ENCODE assay signal across 10 cellular contexts in genomic region chrX:154541589-154541895, GRCh38. TPM values are rescaled to one million over a fixed set of nuclear protein-coding genes. Genes with fewer than 3 reads are reported as not detected.
DNase-seq lines count a peak whose midpoint lies in the region; ATAC-seq, FAIRE-seq and TF ChIP-seq lines count a peak whose summit lies in the region.
"Had no signal": no experiment of that assay in that cellular context is flagged by ENCODE, and none has a peak within 500 bp of the region (broad histone marks: within the 10 kb centered on the region; RNA-seq: fewer than 3 reads in every experiment).

No MANE protein-coding gene starts in this region.

- peaks cover 31% of the 10 kb centered on the region for H3K4me1 ChIP-seq in astrocyte (ENCODE audit: insufficient read depth, low read length)
- H3K4me1 ChIP-seq in mesodermal cell (ENCODE audit: control insufficient read depth, insufficient read depth, low read length, poor library complexity, severe bottlenecking): peaks cover 12% of the 10 kb centered on the region
- H3K4me1 ChIP-seq in upper lobe of left lung: peaks cover 26 to 54% (median 34%) of the 10 kb centered on the region in 4 donors

- H3K4me3 Mint-ChIP-seq in activated naive CD4-positive, alpha-beta T cell treated with anti-CD3 and anti-CD28 coated beads, Interleukin-2, amount 50 U/mL, for 24 hours: no peak overlapping the region
- H3K4me3 Mint-ChIP-seq in activated naive CD4-positive, alpha-beta T cell treated with anti-CD3 and anti-CD28 coated beads, Interleukin-2, amount 10 ng/mL, durations not matched to agents 7 days and 5 days: no peak overlapping the region
- H3K4me3 Mint-ChIP-seq in astrocyte (ENCODE audit: unreplicated experiment): no peak overlapping the region
- H3K4me3 Mint-ChIP-seq in T-cell: no peak overlapping the region

- H3K36me3 ChIP-seq in astrocyte (ENCODE audit: insufficient read depth, low read length) (no peaks in the 10 kb centered on the region), mesodermal cell (ENCODE audit: control insufficient read depth, insufficient read depth, low read length) (peaks cover 13% of the 10 kb centered on the region), upper lobe of left lung (no peaks in the 10 kb centered on the region)

- no peaks in the 10 kb centered on the region for H3K9me3 Mint-ChIP-seq in activated naive CD4-positive, alpha-beta T cell treated with anti-CD3 and anti-CD28 coated beads, Interleukin-2, amount 50 U/mL, for 24 hours
- H3K9me3 Mint-ChIP-seq in activated naive CD4-positive, alpha-beta T cell treated with anti-CD3 and anti-CD28 coated beads, Interleukin-2, amount 10 ng/mL, durations not matched to agents 7 days and 5 days: no peaks in the 10 kb centered on the region
- H3K9me3 Mint-ChIP-seq in astrocyte (ENCODE audit: unreplicated experiment) (no peaks in the 10 kb centered on the region), T-cell (no peaks in the 10 kb centered on the region)
- H3K9me3 Mint-ChIP-seq: activated naive CD4-positive, alpha-beta T cell treated with anti-CD3 and anti-CD28 coated beads, Interleukin-2, amount 50 U/mL, for 72 hours had no signal

- H2AFZ ChIP-seq in astrocyte (ENCODE audit: low read depth, low read length): no peak overlapping the region

- no peak for TF ChIP-seq CTCF in astrocyte (IDR thresholded peaks at IDR 0.05; ENCODE audit: insufficient read depth, low read depth, low read length)
- no peak for TF ChIP-seq CTCF in upper lobe of left lung (IDR thresholded peaks at IDR 0.05)

- TF ChIP-seq POLR2A in upper lobe of left lung (IDR thresholded peaks at IDR 0.05): no peak

- no peaks in the 10 kb centered on the region for H4K20me1 ChIP-seq in astrocyte (ENCODE audit: insufficient read depth, low read length)

- CTCF ChIA-PET in activated naive CD4-positive, alpha-beta T cell treated with anti-CD3 and anti-CD28 coated beads, Interleukin-2, amount 10 ng/mL, durations not matched to agents 7 days and 5 days (lab: Charles Lee): no interaction called here
- CTCF ChIA-PET in T-cell (lab: Charles Lee): no interaction called here

- H3K9me3 ChIP-seq in astrocyte (ENCODE audit: insufficient read depth, low read depth, low read length): no peaks in the 10 kb centered on the region
- H3K9me3 ChIP-seq in mesodermal cell (ENCODE audit: control insufficient read depth, low read length): no peaks in the 10 kb centered on the region
- H3K9me3 ChIP-seq in upper lobe of left lung: no peaks in the 10 kb centered on the region

- H3K27me3 ChIP-seq in astrocyte (ENCODE audit: insufficient read depth, low read length) (no peaks in the 10 kb centered on the region), upper lobe of left lung (no peaks in the 10 kb centered on the region)

- H3K4me3 ChIP-seq in astrocyte (ENCODE audit: insufficient read depth, low read depth, low read length) (no peak overlapping the region), mesodermal cell (ENCODE audit: extremely low read depth, insufficient read depth, low read length, poor library complexity, severe bottlenecking) (no peak overlapping the region), upper lobe of left lung (peak overlapping the region in 1 of 4 donors; percentile 5)

- H3K36me3 Mint-ChIP-seq in activated naive CD4-positive, alpha-beta T cell treated with anti-CD3 and anti-CD28 coated beads, Interleukin-2, amount 50 U/mL, for 24 hours: peaks cover 2% of the 10 kb centered on the region
- H3K36me3 Mint-ChIP-seq in activated naive CD4-positive, alpha-beta T cell treated with anti-CD3 and anti-CD28 coated beads, Interleukin-2, amount 10 ng/mL, durations not matched to agents 7 days and 5 days: peaks cover 17% of the 10 kb centered on the region
- H3K36me3 Mint-ChIP-seq in astrocyte (ENCODE audit: low read depth, unreplicated experiment) (no peaks in the 10 kb centered on the region), T-cell (peaks cover 2% of the 10 kb centered on the region)

- ATAC-seq in upper lobe of left lung (ENCODE audit: low FRiP score in 2 of 2): no peak
- no peak for ATAC-seq in HG03378 (IDR thresholded peaks at IDR 0.05; ENCODE audit: unreplicated experiment)
- no peak for ATAC-seq in T-cell (replicated peaks in 1 of 4)

- peaks cover 31% of the 10 kb centered on the region for H3K4me1 Mint-ChIP-seq in activated naive CD4-positive, alpha-beta T cell treated with anti-CD3 and anti-CD28 coated beads, Interleukin-2, amount 50 U/mL, for 24 hours
- H3K4me1 Mint-ChIP-seq in activated naive CD4-positive, alpha-beta T cell treated with anti-CD3 and anti-CD28 coated beads, Interleukin-2, amount 10 ng/mL, durations not matched to agents 7 days and 5 days: peaks cover 43% of the 10 kb centered on the region
- H3K4me1 Mint-ChIP-seq in astrocyte (ENCODE audit: low read depth, unreplicated experiment) (no peaks in the 10 kb centered on the region), T-cell (peaks cover 24 to 38% (median 33%) of the 10 kb centered on the region in 3 donors)

- H3K27me3 Mint-ChIP-seq in activated naive CD4-positive, alpha-beta T cell treated with anti-CD3 and anti-CD28 coated beads, Interleukin-2, amount 50 U/mL, for 24 hours: no peaks in the 10 kb centered on the region
- no peaks in the 10 kb centered on the region for H3K27me3 Mint-ChIP-seq in activated naive CD4-positive, alpha-beta T cell treated with anti-CD3 and anti-CD28 coated beads, Interleukin-2, amount 10 ng/mL, durations not matched to agents 7 days and 5 days
- H3K27me3 Mint-ChIP-seq in astrocyte (ENCODE audit: low read depth, unreplicated experiment) (no peaks in the 10 kb centered on the region), T-cell (peaks cover 0 to 6% of the 10 kb centered on the region in 2 donors)

- peak overlapping the region; percentile 74 for H3K9ac ChIP-seq in astrocyte (ENCODE audit: low read length)

- no peak for FAIRE-seq in astrocyte (lab: Jason Lieb, UNC)

- H3K27ac Mint-ChIP-seq in activated naive CD4-positive, alpha-beta T cell treated with anti-CD3 and anti-CD28 coated beads, Interleukin-2, amount 50 U/mL, for 24 hours: peak overlapping the region; percentile 99
- no peak overlapping the region for H3K27ac Mint-ChIP-seq in activated naive CD4-positive, alpha-beta T cell treated with anti-CD3 and anti-CD28 coated beads, Interleukin-2, amount 10 ng/mL, durations not matched to agents 7 days and 5 days
- no peak overlapping the region for H3K27ac Mint-ChIP-seq in astrocyte (ENCODE audit: unreplicated experiment)
- no peak overlapping the region for H3K27ac Mint-ChIP-seq in T-cell

- H3K27ac ChIP-seq in astrocyte (ENCODE audit: low read depth, low read length) (peak overlapping the region; percentile 91), mesodermal cell (ENCODE audit: low read depth, low read length, severe bottlenecking) (peak overlapping the region; percentile 13), upper lobe of left lung (peak overlapping the region; percentile 84 to 87 (median 86))

- DNase-seq in activated naive CD4-positive, alpha-beta T cell treated with anti-CD3 and anti-CD28 coated beads, Interleukin-2, amount 10 ng/mL, durations not matched to agents 7 days and 5 days: no peak
- DNase-seq in astrocyte (ENCODE audit: low read depth) (no peak), upper lobe of left lung (no peak), H4 (ENCODE audit: low spot score) (no peak), T-cell (no peak)

- POLR2A ChIA-PET in T-cell (lab: Charles Lee): no interaction called here

- no peak for TF ChIP-seq EP300 in upper lobe of left lung (IDR thresholded peaks at IDR 0.05)

- WGBS in mesodermal cell (ENCODE audit: insufficient coverage in 2 of 2), 2 experiments: 94 to 95% methylated on average over 4 of the region's 5 CpGs
- WGBS in upper lobe of left lung, 2 donors: 67% methylated on average over 5 of the region's 5 CpGs; no CpG with 5 or more reads in 1 of the 2 donors

- peaks cover 26% of the 10 kb centered on the region for H3K79me2 ChIP-seq in astrocyte (ENCODE audit: insufficient read depth, low read length)

- peak overlapping the region; percentile 74 for H3K4me2 ChIP-seq in astrocyte (ENCODE audit: low read length)

RNA-seq across cellular contexts. Expression of gene G6PD, which starts 5.1 kb away (rescaled TPM):
- total RNA-seq in astrocyte: 54.1 and 62.8 TPM in 2 replicates
- 89.5 TPM for polyA plus RNA-seq in mesodermal cell (2013, experiment 1 of 2)
- 76.7 TPM for polyA plus RNA-seq in mesodermal cell (2013, experiment 2 of 2)
- total RNA-seq in upper lobe of left lung: 100 to 1,000 TPM in 2 of 6 donors, 10 to 100 TPM in 4; 50.4 to 112 (median 81.7) TPM
- total RNA-seq in H4 (2014; rRNA removed; shearing (Covaris generic)): 329 and 350 TPM in 2 replicates
- 10 to 100 TPM; 46.0 to 59.5 (median 52.4) TPM for total RNA-seq in T-cell

RNA-seq across cellular contexts. Expression of gene IKBKG, which starts 5.9 kb away (rescaled TPM):
- total RNA-seq in astrocyte (21.4 and 22.3 TPM in 2 replicates), upper lobe of left lung (10 to 100 TPM; 11.1 to 46.3 (median 39.7) TPM), T-cell (10 to 100 TPM; 32.4 to 59.1 (median 54.0) TPM)
- polyA plus RNA-seq in mesodermal cell (2013, experiment 1 of 2): 16.4 TPM
- 13.4 TPM for polyA plus RNA-seq in mesodermal cell (2013, experiment 2 of 2)
- total RNA-seq in H4 (2014; rRNA removed; shearing (Covaris generic)): 20.1 and 23.0 TPM in 2 replicates

RNA-seq across cellular contexts. Expression of gene FAM3A, which starts 25.5 kb away (rescaled TPM):
- total RNA-seq in astrocyte (20.9 and 26.1 TPM in 2 replicates), upper lobe of left lung (10 to 100 TPM; 41.0 to 67.1 (median 49.3) TPM), T-cell (10 to 100 TPM; 33.9 to 67.6 (median 57.8) TPM)
- 32.9 TPM for polyA plus RNA-seq in mesodermal cell (2013, experiment 1 of 2)
- polyA plus RNA-seq in mesodermal cell (2013, experiment 2 of 2): 29.1 TPM
- total RNA-seq in H4 (2014; rRNA removed; shearing (Covaris generic)): 17.2 and 17.9 TPM in 2 replicates

RNA-seq across cellular contexts. Expression of gene CTAG1A, which starts 43.4 kb away (rescaled TPM):
- not detected in 2 replicates for total RNA-seq in astrocyte
- polyA plus RNA-seq in mesodermal cell (2013, experiment 1 of 2): not detected
- not detected for polyA plus RNA-seq in mesodermal cell (2013, experiment 2 of 2)
- not detected for total RNA-seq in upper lobe of left lung
- total RNA-seq in H4 (2014; rRNA removed; shearing (Covaris generic)): not detected in 2 replicates
- not detected for total RNA-seq in T-cell
- total RNA-seq: activated naive CD4-positive, alpha-beta T cell treated with anti-CD3 and anti-CD28 coated beads, Interleukin-2, amount 50 U/mL, for 72 hours; posterior vena cava had no signal

RNA-seq across cellular contexts. Expression of gene SLC10A3, which starts 51.1 kb away (rescaled TPM):
- total RNA-seq in astrocyte (24.4 and 27.3 TPM in 2 replicates), upper lobe of left lung (10 to 100 TPM; 16.8 to 33.4 (median 28.7) TPM), T-cell (10 to 100 TPM; 15.6 to 31.3 (median 25.9) TPM)
- 17.3 TPM for polyA plus RNA-seq in mesodermal cell (2013, experiment 1 of 2)
- 14.2 TPM for polyA plus RNA-seq in mesodermal cell (2013, experiment 2 of 2)
- 20.0 and 35.3 TPM in 2 replicates for total RNA-seq in H4 (2014; rRNA removed; shearing (Covaris generic))

Comparison
In these comparisons a context has a peak if more than half of its experiments do, and no peak if none do; other contexts are left out.
1. H3K27ac ChIP-seq: peak in every context shown above with its lines; median percentile 91 in astrocyte; 86 in upper lobe of left lung; 13 in mesodermal cell.